ENCODE assay signal across 9 cellular contexts in the genomic region with DNA sequence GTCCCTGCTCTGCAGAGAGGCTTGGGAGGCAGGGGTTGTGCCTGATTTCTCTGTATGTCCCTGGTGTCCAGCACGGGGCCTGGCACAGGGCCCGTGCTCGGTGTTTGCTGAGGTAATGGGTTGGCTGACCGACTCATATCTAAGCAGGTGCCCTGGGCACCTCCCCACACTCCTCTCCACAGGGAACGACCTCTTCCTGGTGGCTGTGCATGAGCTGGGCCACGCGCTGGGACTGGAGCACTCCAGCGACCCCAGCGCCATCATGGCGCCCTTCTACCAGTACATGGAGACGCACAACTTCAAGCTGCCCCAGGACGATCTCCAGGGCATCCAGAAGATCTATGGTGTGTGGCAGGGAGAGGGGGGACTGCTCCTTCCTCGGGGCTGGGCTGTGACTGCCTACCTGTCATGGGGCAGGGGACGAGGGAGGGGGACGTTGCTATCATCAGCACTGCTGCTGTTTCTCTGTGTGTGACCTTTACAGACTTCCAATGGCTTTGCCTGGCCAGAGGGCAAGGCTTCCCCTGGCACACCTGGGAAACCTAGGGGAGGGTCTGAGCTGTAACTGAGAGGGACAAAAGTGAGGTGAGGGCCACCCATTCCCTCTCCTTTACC. TPM values are rescaled to one million over a fixed set of nuclear protein-coding genes. Genes with fewer than 3 reads are reported as not detected.
A peak's percentile ranks its signal among the peaks of the same experiment; 100 is the strongest.
DNase-seq lines count a peak whose midpoint lies in the region; ATAC-seq and TF ChIP-seq lines count a peak whose summit lies in the region.
"Had no signal": no experiment of that assay in that cellular context is flagged by ENCODE, and none has a peak within 500 bp of the region (broad histone marks: within the 10 kb centered on the region; RNA-seq: fewer than 3 reads in every experiment).

No MANE protein-coding gene starts in this region.

- no peaks in the 10 kb centered on the region for H3K36me3 ChIP-seq in HUES6 (ENCODE audit: control insufficient read depth, insufficient read depth, low read length)
- H3K36me3 ChIP-seq in liver (ENCODE audit: control insufficient read depth in 4 of 4, insufficient read depth in 3 of 4, low read depth in 1 of 4, low read length in 3 of 4), result peaks cover 0 to 7% (median 2%) of the 10 kb centered on the region in 4 donors

- peak overlapping the region; percentile 13 for H3K4me3 Mint-ChIP-seq in MCF 10A (ENCODE audit: unreplicated experiment)
- no peak overlapping the region for H3K4me3 Mint-ChIP-seq in stimulated activated effector memory CD8-positive, alpha-beta T cell treated with anti-CD3 and anti-CD28 coated beads, Interleukin-12 subunit alpha, Interleukin-12 subunit beta, amount 100 ng/mL, for 72 hours

- POLR2A ChIA-PET in MCF 10A (lab: Yijun Ruan, JAX), result interaction anchor here (0.6 to 1.7 kb wide), 11 partner anchors 9 to 478 kb away, joined by 3 to 7 read pairs (median 3); a partner anchor contains a TSS

- H3K9me3 ChIP-seq in HUES6 (ENCODE audit: control insufficient read depth, insufficient read depth, low read depth, low read length) (no peaks in the 10 kb centered on the region), liver (ENCODE audit: control insufficient read depth in 4 of 4, low read length in 3 of 4) (no peaks in the 10 kb centered on the region)

- TF ChIP-seq CTCF in MCF 10A (IDR thresholded peaks at IDR 0.05; ENCODE audit: unreplicated experiment) (no peak), liver (IDR thresholded peaks at IDR 0.05; ENCODE audit: low read depth, low read length, missing input control) (no peak)

- no peak overlapping the region for H3K27ac Mint-ChIP-seq in MCF 10A (ENCODE audit: low read depth, unreplicated experiment)
- H3K27ac Mint-ChIP-seq in stimulated activated effector memory CD8-positive, alpha-beta T cell treated with anti-CD3 and anti-CD28 coated beads, Interleukin-12 subunit alpha, Interleukin-12 subunit beta, amount 100 ng/mL, for 72 hours, result peak overlapping the region; percentile 79

- WGBS in liver, result 65% methylated on average over 15 of the region's 15 CpGs

- H3K4me3 ChIP-seq in HUES6 (ENCODE audit: low read depth, low read length), result peak overlapping the region; percentile 17
- no peak overlapping the region for H3K4me3 ChIP-seq in liver (ENCODE audit: low read depth in 1 of 3, low read length in 3 of 3)

- H3K27ac ChIP-seq in HUES6 (ENCODE audit: low read depth, low read length) (peak overlapping the region; percentile 98), liver (ENCODE audit: low read depth in 1 of 2, low read length in 2 of 2) (peak overlapping the region; percentile 3 to 23)

- DNase-seq in MCF 10A (ENCODE audit: unreplicated experiment) (no peak), middle frontal gyrus (ENCODE audit: extremely low spot score, low spot score) (no peak), inferior parietal cortex (ENCODE audit: extremely low spot score) (no peak), Ammon's horn (ENCODE audit: low spot score) (no peak)
- DNase-seq in stimulated activated effector memory CD8-positive, alpha-beta T cell treated with anti-CD3 and anti-CD28 coated beads, Interleukin-12 subunit alpha, Interleukin-12 subunit beta, amount 100 ng/mL, for 72 hours (ENCODE audit: low spot score in 2 of 2), result no peak
- DNase-seq: central memory CD4-positive, alpha-beta T cell had no signal

- ATAC-seq in stimulated activated effector memory CD8-positive, alpha-beta T cell treated with anti-CD3 and anti-CD28 coated beads, Interleukin-12 subunit alpha, Interleukin-12 subunit beta, amount 100 ng/mL, for 72 hours, result no peak
- no peak for ATAC-seq in HG03520 (IDR thresholded peaks at IDR 0.05; ENCODE audit: unreplicated experiment)

- intact Hi-C loops in MCF 10A (cut with micrococcal nuclease), result no loop called here

- H3K4me1 ChIP-seq in HUES6 (ENCODE audit: control insufficient read depth, insufficient read depth, low read length) (peaks cover 47% of the 10 kb centered on the region), liver (ENCODE audit: control insufficient read depth in 4 of 4, insufficient read depth in 4 of 4, low read length in 3 of 4) (peaks cover 5 to 13% (median 11%) of the 10 kb centered on the region in 4 donors)

- no peaks in the 10 kb centered on the region for H3K27me3 ChIP-seq in HUES6 (ENCODE audit: control insufficient read depth, insufficient read depth, low read length)
- no peaks in the 10 kb centered on the region for H3K27me3 ChIP-seq in liver (ENCODE audit: control insufficient read depth in 4 of 4, insufficient read depth in 4 of 4, low read length in 3 of 4)

- H3K9me3 Mint-ChIP-seq in MCF 10A (ENCODE audit: unreplicated experiment), result no peaks in the 10 kb centered on the region
- no peaks in the 10 kb centered on the region for H3K9me3 Mint-ChIP-seq in stimulated activated effector memory CD8-positive, alpha-beta T cell treated with anti-CD3 and anti-CD28 coated beads, Interleukin-12 subunit alpha, Interleukin-12 subunit beta, amount 100 ng/mL, for 72 hours

- TF ChIP-seq RAD21 in liver (IDR thresholded peaks at IDR 0.05), result no peak

- H3K36me3 Mint-ChIP-seq in MCF 10A (ENCODE audit: insufficient read depth, unreplicated experiment), result peaks cover 13% of the 10 kb centered on the region
- H3K36me3 Mint-ChIP-seq in stimulated activated effector memory CD8-positive, alpha-beta T cell treated with anti-CD3 and anti-CD28 coated beads, Interleukin-12 subunit alpha, Interleukin-12 subunit beta, amount 100 ng/mL, for 72 hours, result peaks cover 31% of the 10 kb centered on the region

- no TSS peak for BruUV-seq in MCF 10A (replicated peaks; lab: Mats Ljungman, UMichigan)

- CTCF ChIA-PET in MCF 10A (lab: Yijun Ruan, JAX), result interaction anchor here (0.6 to 1.3 kb wide), 11 partner anchors 46 to 1072 kb away, joined by 3 to 6 read pairs (median 4); no protein-coding TSS in a partner anchor

- H3K4me1 Mint-ChIP-seq in MCF 10A (ENCODE audit: insufficient read depth, unreplicated experiment), result peaks cover 18% of the 10 kb centered on the region
- H3K4me1 Mint-ChIP-seq in stimulated activated effector memory CD8-positive, alpha-beta T cell treated with anti-CD3 and anti-CD28 coated beads, Interleukin-12 subunit alpha, Interleukin-12 subunit beta, amount 100 ng/mL, for 72 hours, result peaks cover 19% of the 10 kb centered on the region

- H3K27me3 Mint-ChIP-seq in MCF 10A (ENCODE audit: insufficient read depth, unreplicated experiment), result no peaks in the 10 kb centered on the region

- H3K9ac ChIP-seq in HUES6 (ENCODE audit: low read length) (peak overlapping the region; percentile 94), liver (ENCODE audit: low read depth in 1 of 2, low read length in 2 of 2) (no peak overlapping the region)

TF ChIP-seq in liver, 16 proteins besides CTCF, POLR2A, EP300 and RAD21:
- TF ChIP-seq RXRA (IDR thresholded peaks at IDR 0.05), result peak in 1 of 2 donors; percentile 56
- TF ChIP-seq HNF4A (conservative IDR thresholded peaks at IDR 0.05), result peak in 1 of 2 donors; percentile 14
- no peak for TF ChIP-seq JUND (IDR thresholded peaks at IDR 0.05)

RNA-seq across cellular contexts. Expression of a gene that starts 14.2 kb away (rescaled TPM):
- total RNA-seq in MCF 10A (2022) (43.2 and 52.2 TPM in 2 replicates), liver (1 to 10 TPM; 5.2 to 5.4 TPM)
- polyA plus RNA-seq in liver, result 10 to 100 TPM; 15.2 to 16.0 TPM

RNA-seq across cellular contexts. Expression of a gene that starts 20.9 kb away (rescaled TPM):
- total RNA-seq in MCF 10A (2022) (322 and 354 TPM in 2 replicates), liver (10 to 100 TPM; 60.8 to 71.3 TPM)
- polyA plus RNA-seq in liver, result 100 to 1,000 TPM; 140 to 160 TPM

RNA-seq across cellular contexts. Expression of a gene that starts 28.5 kb away (rescaled TPM):
- total RNA-seq in MCF 10A (2022) (not detected in 2 replicates), liver (under 1 TPM in 1 of 2 donors, not detected in 1; 0.05 TPM)
- not detected for polyA plus RNA-seq in liver

RNA-seq across cellular contexts. Expression of a gene that starts 37.2 kb away (rescaled TPM):
- total RNA-seq in MCF 10A (2022), result 0.10 TPM in 1 of 2 replicates, not detected in the other
- under 1 TPM; 0.09 to 0.75 TPM for total RNA-seq in liver
- polyA plus RNA-seq in liver, result under 1 TPM; 0.11 to 0.73 TPM
